In genomic region chr6:42168650-42169049, GRCh38 we compare ENCODE assay signal across 2 cellular contexts.
TF ChIP-seq lines count a peak whose summit lies in the region.

No MANE protein-coding gene starts in this region.

TF ChIP-seq in A549, 52 proteins besides CTCF, POLR2A, EP300 and RAD21:
- TF ChIP-seq SMC3 (IDR thresholded peaks at IDR 0.05) (peak; percentile 29; the same call in 2 of the 3 replicates), CHD2 (IDR thresholded peaks at IDR 0.05; ENCODE audit: low read length, partially characterized antibody) (no peak)

TF ChIP-seq in GM23338, 12 proteins besides CTCF, POLR2A, EP300 and RAD21:
- TF ChIP-seq ZNF114 (CRISPR knock-in tag; IDR thresholded peaks at IDR 0.05): no peak
- TF ChIP-seq EZH2phosphoT487 (IDR thresholded peaks at IDR 0.05; ENCODE audit: unreplicated experiment): no peak
- TF ChIP-seq CREB1 (CRISPR knock-in tag; IDR thresholded peaks at IDR 0.05; ENCODE audit: low read depth): no peak
- no peak for TF ChIP-seq ZNF462 (CRISPR knock-in tag; IDR thresholded peaks at IDR 0.05)
- TF ChIP-seq ZNF331 (CRISPR knock-in tag; IDR thresholded peaks at IDR 0.05; ENCODE audit: low read depth): no peak
- no peak for TF ChIP-seq JUNB (IDR thresholded peaks at IDR 0.05; ENCODE audit: unreplicated experiment)
- TF ChIP-seq ETS1 (IDR thresholded peaks at IDR 0.05): no peak
- TF ChIP-seq POLR2AphosphoS5 (IDR thresholded peaks at IDR 0.05; ENCODE audit: low read depth): no peak
- no peak for TF ChIP-seq EZH2 (IDR thresholded peaks at IDR 0.05; ENCODE audit: low read depth, unreplicated experiment)
- no peak for TF ChIP-seq NANOG (IDR thresholded peaks at IDR 0.05; ENCODE audit: borderline replicate concordance)
- TF ChIP-seq STAT1 (IDR thresholded peaks at IDR 0.05; ENCODE audit: unreplicated experiment): no peak
- no peak for TF ChIP-seq REST (IDR thresholded peaks at IDR 0.05; ENCODE audit: unreplicated experiment)
